In the genomic region with DNA sequence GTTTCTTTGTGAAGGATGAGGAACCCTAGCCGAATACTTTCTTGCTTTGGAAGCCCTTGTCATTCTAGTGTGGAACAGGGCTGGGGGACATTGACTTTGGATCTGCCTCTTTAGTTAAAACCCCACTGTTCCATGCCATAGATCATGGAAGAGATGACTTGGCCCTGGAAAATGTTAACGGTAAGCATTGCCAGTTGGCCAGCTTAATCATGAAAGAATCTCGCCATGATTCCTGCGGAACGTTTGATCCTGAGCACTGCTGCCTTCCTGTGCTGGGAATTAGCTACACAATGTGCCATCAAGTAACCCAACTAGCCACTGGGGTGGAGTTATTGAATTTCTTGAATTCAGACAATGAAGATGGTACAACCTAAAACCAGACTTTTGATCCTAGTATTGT, we compare ENCODE assay signal across 20 cellular contexts.
A peak's percentile ranks its signal among the peaks of the same experiment; 100 is the strongest.
DNase-seq lines count a peak whose midpoint lies in the region; ATAC-seq, FAIRE-seq and TF ChIP-seq lines count a peak whose summit lies in the region.
"Had no signal": no experiment of that assay in that cellular context is flagged by ENCODE, and none has a peak within 500 bp of the region (broad histone marks: within the 10 kb centered on the region; RNA-seq: fewer than 3 reads in every experiment).

No MANE protein-coding gene starts in this region.

- no peak overlapping the region for H3K18ac ChIP-seq in H1 (ENCODE audit: extremely low read depth, low read length)
- peak overlapping the region; percentile 76 for H3K18ac ChIP-seq in mesendoderm (ENCODE audit: low read length)

- H2AK5ac ChIP-seq in H1 (ENCODE audit: low read depth, low read length) (no peak overlapping the region), mesendoderm (ENCODE audit: low read length) (no peak overlapping the region)

- intact Hi-C loops in testis (cut with DNase I; ENCODE audit: low total_unique reads): no loop called here

- 93% methylated on average over 5 of the region's 5 CpGs; no CpG with 5 or more reads in 1 of the 2 experiments for WGBS in H1 (ENCODE audit: extremely low coverage in 1 of 2, insufficient coverage in 1 of 2, insufficient read length in 1 of 2, insufficient replicate concordance in 2 of 2, low coverage in 1 of 2, low lambda C conversion rate in 2 of 2, missing lambda C conversion rate in 1 of 2), 2 experiments
- no CpG with 5 or more reads among the region's 5 CpGs for WGBS in mesendoderm (ENCODE audit: extremely low coverage, insufficient coverage, low lambda C conversion rate)
- 84 to 87% methylated on average over 5 of the region's 5 CpGs for whole genome bisulfite sequencing in testis, 2 donors

- POLR2A ChIA-PET in H1 (lab: Charles Lee; ENCODE audit: partially characterized antibody): no interaction called here

- 0 out of 22 replicates have a peak overlapping the region, but pooled peaks of 1 of the 11 experiments have one; percentile 78 for H3K4me2 ChIP-seq in BLaER1 treated with 17β-estradiol and CSF1 and Interleukin-3, amounts not matched to agents 10 nM and 100 nM
- no peak overlapping the region for H3K4me2 ChIP-seq in H1 (ENCODE audit: insufficient read depth in 1 of 2, low read depth in 2 of 2, low read length in 2 of 2)
- H3K4me2 ChIP-seq in mesendoderm (ENCODE audit: low read length): no peak overlapping the region
- H3K4me2 ChIP-seq: GM23338 had no signal

- H4K91ac ChIP-seq in H1 (replicated peaks; ENCODE audit: insufficient read length, low read length): no peak overlapping the region

- H2BK5ac ChIP-seq in H1 (ENCODE audit: low read depth, low read length) (no peak overlapping the region), mesendoderm (ENCODE audit: low read length) (no peak overlapping the region)

- H3K79me1 ChIP-seq in H1 (ENCODE audit: low read depth, low read length): no peaks in the 10 kb centered on the region
- no peaks in the 10 kb centered on the region for H3K79me1 ChIP-seq in mesendoderm (ENCODE audit: low read length)

- TF ChIP-seq POLR2A in H1 (IDR thresholded peaks at IDR 0.05; ENCODE audit: control extremely low read depth in 1 of 2, low read depth in 2 of 2, low read length in 2 of 2): no peak
- TF ChIP-seq POLR2A in testis (IDR thresholded peaks at IDR 0.05): no peak

- H3K4ac ChIP-seq in H1 (replicated peaks; ENCODE audit: insufficient read length, low read depth, low read length): no peak overlapping the region
- H3K4ac ChIP-seq in mesendoderm (ENCODE audit: low read depth, low read length): no peak overlapping the region

- H4K5ac ChIP-seq in H1 (ENCODE audit: insufficient read length, low read depth, low read length) (no peak overlapping the region), mesendoderm (ENCODE audit: low read length) (peak overlapping the region; percentile 21)

- no peaks in the 10 kb centered on the region for H3K36me3 ChIP-seq in BLaER1 treated with 17β-estradiol and CSF1 and Interleukin-3, amounts not matched to agents 10 nM and 100 nM
- H3K36me3 ChIP-seq in H1 (ENCODE audit: control insufficient read depth in 2 of 4, insufficient read depth in 4 of 4, low read length in 3 of 4) (no peaks in the 10 kb centered on the region), mesendoderm (ENCODE audit: control insufficient read depth, insufficient read depth, low read length) (no peaks in the 10 kb centered on the region), testis (ENCODE audit: low read depth, missing control alignments) (no peaks in the 10 kb centered on the region)
- H3K36me3 ChIP-seq: BLaER1, HAP-1 had no signal

- H2BK12ac ChIP-seq in H1 (ENCODE audit: low read depth, low read length): no peak overlapping the region

- no peak for ATAC-seq in HG03565 (IDR thresholded peaks at IDR 0.05; ENCODE audit: unreplicated experiment)
- ATAC-seq: GM23338 had no signal

- CTCF ChIA-PET in H1 (lab: Charles Lee; ENCODE audit: partially characterized antibody): interaction anchor here (1.0 to 3.4 kb wide), 5 partner anchors 10 to 172 kb away, joined by 3 to 22 read pairs (median 4); no protein-coding TSS in a partner anchor

- H3K23me2 ChIP-seq in H1 (ENCODE audit: low read depth, low read length): peaks cover 3% of the 10 kb centered on the region; the same call in 1 of the 2 replicates

- 0 out of 2 replicates have a peak overlapping the region, but pooled peaks have one; percentile 34 for H2AFZ ChIP-seq in H1 (ENCODE audit: low read length)
- H2AFZ ChIP-seq: GM23338 had no signal

- H2BK15ac ChIP-seq in H1 (ENCODE audit: low read length) (no peak overlapping the region), mesendoderm (replicated peaks; ENCODE audit: low read depth) (no peak overlapping the region)

- no peak overlapping the region for H3K14ac ChIP-seq in H1 (ENCODE audit: insufficient read length)

- H3K9ac ChIP-seq in BLaER1 treated with 17β-estradiol and CSF1 and Interleukin-3, amounts not matched to agents 10 nM and 100 nM: no peak overlapping the region
- H3K9ac ChIP-seq in H1 (replicated peaks in 1 of 4; ENCODE audit: extremely low read depth in 1 of 4, low read depth in 3 of 4, low read length in 3 of 4) (no peak overlapping the region), mesendoderm (ENCODE audit: low read length) (no peak overlapping the region)
- H3K9ac ChIP-seq: BLaER1 had no signal

- no peak for DNase-seq in H1 (ENCODE audit: low read depth in 1 of 2, low spot score in 2 of 2)
- no peak for DNase-seq in mesendoderm
- DNase-seq in DMS 273 (lab: John Stamatoyannopoulos, UW; ENCODE audit: unreplicated experiment): no peak
- DNase-seq in testis: no peak
- DNase-seq: CD4-positive, alpha-beta T cell; CD8-positive, alpha-beta memory T cell; DMS53; DMS79 treated with DMSO at 0.1 percent for 48 hours; GF-D8; HFFc6 had no signal

- H4K20me1 ChIP-seq in BLaER1 treated with 17β-estradiol and CSF1 and Interleukin-3, amounts not matched to agents 10 nM and 100 nM: no peaks in the 10 kb centered on the region
- no peaks in the 10 kb centered on the region for H4K20me1 ChIP-seq in H1 (replicated peaks in 1 of 2; ENCODE audit: control insufficient read depth in 1 of 2, insufficient read depth in 2 of 2, low read length in 2 of 2)
- H4K20me1 ChIP-seq: BLaER1 had no signal

- TF ChIP-seq CTCF in H1 (IDR thresholded peaks at IDR 0.05; ENCODE audit: control extremely low read depth in 1 of 3, insufficient read depth in 1 of 3, low read depth in 1 of 3, low read length in 3 of 3): no peak
- no peak for TF ChIP-seq CTCF in testis (IDR thresholded peaks at IDR 0.05)

- FAIRE-seq in H1 (lab: Jason Lieb, UNC): no peak
- FAIRE-seq: A204.1, D721Med, GM18507, H54 had no signal

- no peak for TF ChIP-seq EP300 in H1 (IDR thresholded peaks at IDR 0.05; ENCODE audit: borderline replicate concordance in 1 of 2, low read depth in 2 of 2, low read length in 2 of 2)

- H2BK20ac ChIP-seq in H1 (ENCODE audit: low read length): no peak overlapping the region

- H3K9me3 ChIP-seq in BLaER1 treated with 17β-estradiol and CSF1 and Interleukin-3, amounts not matched to agents 10 nM and 100 nM (replicated peaks in 1 of 11): peaks cover 0 to 14% (median 0%) of the 10 kb centered on the region in 11 experiments; a peak in 5 of 22 replicates
- H3K9me3 ChIP-seq in H1 (ENCODE audit: insufficient read depth in 2 of 2, low read depth in 1 of 2, low read length in 1 of 2) (no peaks in the 10 kb centered on the region), testis (no peaks in the 10 kb centered on the region)
- H3K9me3 ChIP-seq: HAP-1 had no signal

- TF ChIP-seq RAD21 in H1 (IDR thresholded peaks at IDR 0.05 in 1 of 2, conservative IDR thresholded peaks at IDR 0.05 in 1 of 2; ENCODE audit: low read depth in 2 of 2, low read length in 2 of 2): no peak

- H3K23ac ChIP-seq in H1 (ENCODE audit: insufficient read length) (no peak overlapping the region), mesendoderm (ENCODE audit: low read length) (no peak overlapping the region)

- H3K27ac ChIP-seq in BLaER1 treated with 17β-estradiol and CSF1 and Interleukin-3, amounts not matched to agents 10 nM and 100 nM: peak overlapping the region in 7 of 11 experiments; percentile 4 to 86 (median 77); a peak in 7 of 22 replicates
- H3K27ac ChIP-seq in H1 (ENCODE audit: low read depth, low read length) (no peak overlapping the region), mesendoderm (ENCODE audit: low read depth, low read length) (no peak overlapping the region), testis (no peak overlapping the region)
- H3K27ac ChIP-seq: 22Rv1 had no signal

- H3K27me3 ChIP-seq in BLaER1 treated with 17β-estradiol and CSF1 and Interleukin-3, amounts not matched to agents 10 nM and 100 nM: no peaks in the 10 kb centered on the region
- H3K27me3 ChIP-seq in H1 (replicated peaks in 1 of 4; ENCODE audit: control insufficient read depth in 3 of 4, extremely low read depth in 1 of 4, insufficient read depth in 3 of 4, low read length in 3 of 4): no peaks in the 10 kb centered on the region
- H3K27me3 ChIP-seq in mesendoderm (ENCODE audit: insufficient read depth, low read length, poor library complexity): no peaks in the 10 kb centered on the region
- no peaks in the 10 kb centered on the region for H3K27me3 ChIP-seq in testis
- H3K27me3 ChIP-seq: BLaER1 had no signal

- H2BK120ac ChIP-seq in H1 (replicated peaks; ENCODE audit: low read depth, low read length): no peak overlapping the region
- peak overlapping the region; percentile 29 for H2BK120ac ChIP-seq in mesendoderm (ENCODE audit: low read depth, low read length)

- H4K8ac ChIP-seq in H1 (ENCODE audit: extremely low read depth, insufficient read depth, low read length) (no peak overlapping the region), mesendoderm (ENCODE audit: low read depth, low read length) (no peak overlapping the region)

- no peak overlapping the region for H3K4me3 ChIP-seq in BLaER1 treated with 17β-estradiol and CSF1 and Interleukin-3, amounts not matched to agents 10 nM and 100 nM
- H3K4me3 ChIP-seq in H1 (ENCODE audit: extremely low read depth in 1 of 4, insufficient read depth in 2 of 4, low read depth in 3 of 4, low read length in 4 of 4): no peak overlapping the region
- no peak overlapping the region for H3K4me3 ChIP-seq in mesendoderm (ENCODE audit: low read length)
- no peak overlapping the region for H3K4me3 ChIP-seq in testis
- H3K4me3 ChIP-seq: BLaER1, GM23338, HAP-1 had no signal

- no peak overlapping the region for H3K56ac ChIP-seq in H1 (replicated peaks; ENCODE audit: insufficient read length, low read depth, low read length)
- H3K56ac ChIP-seq in mesendoderm (ENCODE audit: low read length): no peak overlapping the region

- no peaks in the 10 kb centered on the region for H3K79me2 ChIP-seq in H1 (ENCODE audit: control insufficient read depth in 1 of 2, insufficient read depth in 2 of 2, low read length in 2 of 2)
- H3K79me2 ChIP-seq in mesendoderm (ENCODE audit: control insufficient read depth, insufficient read depth, low read length): no peaks in the 10 kb centered on the region

- peaks cover 25 to 47% (median 37%) of the 10 kb centered on the region in 10 experiments for H3K4me1 ChIP-seq in BLaER1 treated with 17β-estradiol and CSF1 and Interleukin-3, amounts not matched to agents 10 nM and 100 nM
- H3K4me1 ChIP-seq in H1 (replicated peaks in 1 of 4; ENCODE audit: control insufficient read depth in 3 of 4, insufficient read depth in 4 of 4, low read length in 3 of 4): no peaks in the 10 kb centered on the region
- peaks cover 15% of the 10 kb centered on the region for H3K4me1 ChIP-seq in mesendoderm (ENCODE audit: control insufficient read depth, low read depth, low read length)
- H3K4me1 ChIP-seq in testis: peaks cover 9% of the 10 kb centered on the region
- H3K4me1 ChIP-seq: HAP-1 had no signal

TF ChIP-seq in H1, 55 proteins besides CTCF, POLR2A, EP300 and RAD21 (continues in another document):
- TF ChIP-seq GABPA (IDR thresholded peaks at IDR 0.05; ENCODE audit: borderline replicate concordance, insufficient read depth, low read length): no peak

Comparison
In these comparisons a context has a peak if more than half of its experiments do, and no peak if none do; other contexts are left out.
1. H3K27ac ChIP-seq: peak in BLaER1 treated with 17β-estradiol and CSF1 and Interleukin-3, amounts not matched to agents 10 nM and 100 nM (7 of 11); none in H1 (single experiment), mesendoderm (single experiment) and testis (0 of 2).